ENCODE assay signal across 1 cellular context in the genomic region with DNA sequence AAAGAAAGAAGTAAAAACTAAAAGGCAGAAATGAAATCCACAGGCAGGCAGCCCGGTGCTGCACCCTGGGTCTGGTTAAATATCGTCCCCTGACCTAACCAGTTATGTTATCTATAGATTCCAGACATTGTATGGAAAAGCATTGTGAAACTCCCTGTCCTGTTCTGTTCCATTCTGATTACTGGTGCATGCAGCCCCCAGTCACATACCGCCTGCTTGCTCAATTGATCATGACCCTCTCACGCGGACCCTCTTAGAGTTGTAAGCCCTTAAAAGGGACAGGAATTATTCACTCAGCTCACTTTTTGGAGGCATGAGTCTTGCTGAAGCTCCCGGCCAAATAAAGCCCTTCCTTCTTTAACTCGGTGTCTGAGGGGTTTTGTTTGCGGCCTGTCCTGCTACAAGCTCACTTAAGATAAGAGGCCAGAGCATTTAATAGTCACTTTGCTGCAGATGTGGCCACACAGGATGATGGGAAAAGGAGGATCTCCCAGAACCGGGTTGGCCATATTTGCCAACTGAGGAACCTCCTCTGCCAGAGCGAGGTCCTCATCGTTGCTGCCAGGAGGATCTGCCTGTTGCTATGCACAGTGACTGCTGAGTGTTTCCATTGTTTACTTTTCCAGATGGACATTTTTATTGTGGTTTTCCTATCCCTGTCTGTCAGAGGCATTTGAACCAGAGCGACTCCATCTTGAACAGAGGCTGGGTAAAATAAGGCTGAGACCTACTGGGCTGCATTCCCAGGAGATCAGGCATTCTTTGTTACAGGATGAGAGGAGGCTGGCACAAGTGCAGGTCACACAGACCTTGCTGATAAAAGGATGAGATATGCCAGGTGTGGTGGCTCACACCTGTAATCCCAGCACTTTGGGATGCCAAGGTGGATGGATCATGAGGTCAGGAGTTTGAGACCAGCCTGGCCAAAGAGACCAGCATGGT.
A peak's percentile ranks its signal among the peaks of the same experiment; 100 is the strongest.
TF ChIP-seq lines count a peak whose summit lies in the region.

No MANE protein-coding gene starts in this region.

TF ChIP-seq in K562, 482 proteins besides CTCF, POLR2A, EP300 and RAD21 (continued from another document):
- TF ChIP-seq, protein P1, sequence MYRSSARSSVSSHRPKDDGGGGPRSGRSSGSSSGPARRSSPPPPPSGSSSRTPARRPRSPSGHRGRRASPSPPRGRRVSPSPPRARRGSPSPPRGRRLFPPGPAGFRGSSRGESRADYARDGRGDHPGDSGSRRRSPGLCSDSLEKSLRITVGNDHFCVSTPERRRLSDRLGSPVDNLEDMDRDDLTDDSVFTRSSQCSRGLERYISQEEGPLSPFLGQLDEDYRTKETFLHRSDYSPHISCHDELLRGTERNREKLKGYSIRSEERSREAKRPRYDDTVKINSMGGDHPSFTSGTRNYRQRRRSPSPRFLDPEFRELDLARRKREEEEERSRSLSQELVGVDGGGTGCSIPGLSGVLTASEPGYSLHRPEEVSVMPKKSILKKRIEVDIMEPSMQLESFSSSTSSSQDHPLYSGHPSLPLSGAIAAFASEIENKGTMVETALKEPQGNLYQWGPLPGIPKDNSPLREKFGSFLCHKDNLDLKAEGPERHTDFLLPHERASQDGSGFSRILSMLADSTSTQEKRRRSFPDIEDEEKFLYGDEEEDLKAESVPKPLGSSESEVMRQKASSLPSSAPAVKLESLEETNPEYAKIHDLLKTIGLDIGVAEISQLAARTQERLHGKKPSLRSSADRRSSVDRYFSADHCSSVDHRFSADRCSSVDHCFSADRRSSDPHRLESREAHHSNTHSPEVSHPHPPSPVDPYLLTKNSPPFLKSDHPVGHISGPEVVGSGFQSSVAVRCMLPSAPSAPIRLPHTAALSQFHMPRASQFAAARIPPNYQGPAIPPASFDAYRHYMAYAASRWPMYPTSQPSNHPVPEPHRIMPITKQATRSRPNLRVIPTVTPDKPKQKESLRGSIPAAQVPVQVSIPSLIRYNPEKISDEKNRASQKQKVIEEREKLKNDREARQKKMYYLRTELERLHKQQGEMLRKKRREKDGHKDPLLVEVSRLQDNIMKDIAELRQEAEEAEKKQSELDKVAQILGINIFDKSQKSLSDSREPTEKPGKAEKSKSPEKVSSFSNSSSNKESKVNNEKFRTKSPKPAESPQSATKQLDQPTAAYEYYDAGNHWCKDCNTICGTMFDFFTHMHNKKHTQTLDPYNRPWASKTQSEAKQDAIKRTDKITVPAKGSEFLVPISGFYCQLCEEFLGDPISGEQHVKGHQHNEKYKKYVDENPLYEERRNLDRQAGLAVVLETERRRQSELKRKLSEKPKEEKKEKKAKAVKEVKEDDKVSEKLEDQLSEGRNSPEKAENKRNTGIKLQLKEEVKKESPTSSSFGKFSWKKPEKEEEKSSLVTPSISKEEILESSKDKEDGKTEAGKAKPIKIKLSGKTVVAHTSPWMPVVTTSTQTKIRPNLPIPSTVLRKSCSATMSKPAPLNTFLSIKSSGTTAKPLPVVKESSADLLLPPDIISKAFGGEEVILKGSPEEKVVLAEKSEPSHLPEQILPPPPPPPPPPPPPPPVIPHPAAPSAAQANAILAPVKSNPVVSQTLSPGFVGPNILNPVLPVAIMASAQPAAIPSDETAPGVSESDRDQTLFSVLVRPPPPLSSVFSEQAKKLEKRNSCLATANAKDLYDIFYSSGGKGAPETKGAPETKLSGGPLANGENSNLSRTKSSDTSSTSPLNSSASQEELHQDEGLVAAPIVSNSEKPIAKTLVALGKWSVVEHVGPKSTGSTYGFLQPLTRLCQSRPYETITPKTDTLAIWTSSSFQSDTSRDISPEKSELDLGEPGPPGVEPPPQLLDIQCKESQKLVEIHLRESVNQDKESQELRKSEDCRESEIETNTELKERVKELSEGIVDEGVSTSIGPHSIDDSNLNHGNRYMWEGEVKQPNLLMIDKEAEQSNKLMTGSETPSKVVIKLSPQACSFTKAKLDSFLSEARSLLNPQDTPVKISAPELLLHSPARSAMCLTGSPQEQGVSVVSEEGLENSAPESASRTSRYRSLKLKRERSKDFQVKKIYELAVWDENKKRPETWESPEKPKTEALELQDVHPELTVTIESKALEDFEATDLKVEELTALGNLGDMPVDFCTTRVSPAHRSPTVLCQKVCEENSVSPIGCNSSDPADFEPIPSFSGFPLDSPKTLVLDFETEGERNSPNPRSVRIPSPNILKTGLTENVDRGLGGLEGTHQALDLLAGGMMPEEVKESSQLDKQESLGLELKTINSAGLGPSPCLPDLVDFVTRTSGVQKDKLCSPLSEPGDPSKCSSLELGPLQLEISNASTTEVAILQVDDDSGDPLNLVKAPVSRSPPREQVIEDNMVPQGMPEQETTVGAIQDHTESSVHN (IDR thresholded peaks at IDR 0.05; ENCODE audit: borderline replicate concordance in 1 of 2, low read depth in 1 of 2) = no peak
- TF ChIP-seq SMAD1 (IDR thresholded peaks at IDR 0.05; ENCODE audit: low read depth, low read length, partially characterized antibody) (no peak), MEIS2 (IDR thresholded peaks at IDR 0.05; ENCODE audit: partially characterized antibody) (no peak), LEF1 (IDR thresholded peaks at IDR 0.05) (peak; percentile 93), KDM4B (IDR thresholded peaks at IDR 0.05; ENCODE audit: borderline replicate concordance in 2 of 2, low read depth in 1 of 2) (no peak), ZNF3 (CRISPR knock-in tag; IDR thresholded peaks at IDR 0.05) (no peak), NFIX (CRISPR knock-in tag; IDR thresholded peaks at IDR 0.05; ENCODE audit: low read depth) (peak; percentile 52), EHMT2 (IDR thresholded peaks at IDR 0.05) (no peak), TAF7 (tag; IDR thresholded peaks at IDR 0.05) (peak; percentile 94), MCM5 (IDR thresholded peaks at IDR 0.05; ENCODE audit: low read depth) (no peak), NCOA2 (IDR thresholded peaks at IDR 0.05; ENCODE audit: partially characterized antibody in 2 of 2) (no peak), LCOR (CRISPR knock-in tag; IDR thresholded peaks at IDR 0.05) (peak; percentile 95), FUS (optimal IDR thresholded peaks at IDR 0.05; ENCODE audit: low read depth, low read length) (no peak), NFIC (IDR thresholded peaks at IDR 0.05) (peak; percentile 86), ZNF140 (CRISPR knock-in tag; IDR thresholded peaks at IDR 0.05) (peak; percentile 85), SRSF3 (IDR thresholded peaks at IDR 0.05; ENCODE audit: insufficient read depth, low read length) (no peak), CREM (IDR thresholded peaks at IDR 0.05; ENCODE audit: low read depth) (no peak), ZFX (CRISPR knock-in tag; IDR thresholded peaks at IDR 0.05) (peak; percentile 61; the same call in 1 of the 2 replicates), YY1 (IDR thresholded peaks at IDR 0.05; ENCODE audit: borderline replicate concordance in 1 of 3, control insufficient read depth in 1 of 3, extremely low read depth in 1 of 3, insufficient read depth in 3 of 3, insufficient read length in 1 of 3, insufficient replicate concordance in 2 of 3, low read depth in 1 of 3, low read length in 2 of 3) (peak in 1 of 3 experiments; percentile 39)
- TF ChIP-seq, protein P2, sequence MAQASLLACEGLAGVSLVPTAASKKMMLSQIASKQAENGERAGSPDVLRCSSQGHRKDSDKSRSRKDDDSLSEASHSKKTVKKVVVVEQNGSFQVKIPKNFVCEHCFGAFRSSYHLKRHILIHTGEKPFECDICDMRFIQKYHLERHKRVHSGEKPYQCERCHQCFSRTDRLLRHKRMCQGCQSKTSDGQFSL (CRISPR knock-in tag; IDR thresholded peaks at IDR 0.05) = no peak
- TF ChIP-seq, protein P2 (tag; IDR thresholded peaks at IDR 0.05) = peak in 1 of 2 experiments; percentile 97; a peak in 2 of 4 replicates
- TF ChIP-seq, protein P3, sequence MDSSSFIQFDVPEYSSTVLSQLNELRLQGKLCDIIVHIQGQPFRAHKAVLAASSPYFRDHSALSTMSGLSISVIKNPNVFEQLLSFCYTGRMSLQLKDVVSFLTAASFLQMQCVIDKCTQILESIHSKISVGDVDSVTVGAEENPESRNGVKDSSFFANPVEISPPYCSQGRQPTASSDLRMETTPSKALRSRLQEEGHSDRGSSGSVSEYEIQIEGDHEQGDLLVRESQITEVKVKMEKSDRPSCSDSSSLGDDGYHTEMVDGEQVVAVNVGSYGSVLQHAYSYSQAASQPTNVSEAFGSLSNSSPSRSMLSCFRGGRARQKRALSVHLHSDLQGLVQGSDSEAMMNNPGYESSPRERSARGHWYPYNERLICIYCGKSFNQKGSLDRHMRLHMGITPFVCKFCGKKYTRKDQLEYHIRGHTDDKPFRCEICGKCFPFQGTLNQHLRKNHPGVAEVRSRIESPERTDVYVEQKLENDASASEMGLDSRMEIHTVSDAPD (CRISPR knock-in tag; IDR thresholded peaks at IDR 0.05) = peak; percentile 89
- TF ChIP-seq, protein P4, sequence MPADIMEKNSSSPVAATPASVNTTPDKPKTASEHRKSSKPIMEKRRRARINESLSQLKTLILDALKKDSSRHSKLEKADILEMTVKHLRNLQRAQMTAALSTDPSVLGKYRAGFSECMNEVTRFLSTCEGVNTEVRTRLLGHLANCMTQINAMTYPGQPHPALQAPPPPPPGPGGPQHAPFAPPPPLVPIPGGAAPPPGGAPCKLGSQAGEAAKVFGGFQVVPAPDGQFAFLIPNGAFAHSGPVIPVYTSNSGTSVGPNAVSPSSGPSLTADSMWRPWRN (IDR thresholded peaks at IDR 0.05; ENCODE audit: low read depth) = peak; percentile 62; the same call in 1 of the 2 replicates
